In genomic region chr19:15873771-15874170, GRCh38 we compare ENCODE assay signal across 7 cellular contexts. TPM values are rescaled to one million over a fixed set of nuclear protein-coding genes. Genes with fewer than 3 reads are reported as not detected.
"Had no signal": no experiment of that assay in that cellular context is flagged by ENCODE, and none has a peak within 500 bp of the region (broad histone marks: within the 10 kb centered on the region; RNA-seq: fewer than 3 reads in every experiment).

No MANE protein-coding gene starts in this region.

RNA-seq across cellular contexts. Expression of gene CYP4F2, which starts 24.1 kb away (rescaled TPM):
- total RNA-seq: GM23338, H1, H9, HFFc6 had no signal
- polyA plus RNA-seq: GM23338, H1, IgD-negative memory B cell had no signal

RNA-seq across cellular contexts. Expression of gene OR10H1, which starts 58.3 kb away (rescaled TPM):
- total RNA-seq: GM23338, H1, H9, HepG2, HFFc6, HT1080 had no signal
- polyA plus RNA-seq: GM23338, H1, HepG2, IgD-negative memory B cell had no signal
